In genomic region chr19:843180-843835, GRCh38 we compare ENCODE assay signal across 9 cellular contexts. TPM values are rescaled to one million over a fixed set of nuclear protein-coding genes. Genes with fewer than 3 reads are reported as not detected.
DNase-seq lines count a peak whose midpoint lies in the region; ATAC-seq and TF ChIP-seq lines count a peak whose summit lies in the region.
"Had no signal": no experiment of that assay in that cellular context is flagged by ENCODE, and none has a peak within 500 bp of the region (broad histone marks: within the 10 kb centered on the region; RNA-seq: fewer than 3 reads in every experiment).

No MANE protein-coding gene starts in this region.

- DNase-seq in GM23338 (ENCODE audit: low spot score) (peak; percentile 79), PC-9 (peak in 1 of 2 experiments; percentile 41), glutamatergic neuron (peak; percentile 62), NK-92 (lab: John Stamatoyannopoulos, UW; ENCODE audit: unreplicated experiment) (no peak), middle frontal gyrus (ENCODE audit: extremely low spot score, low spot score) (no peak), GM13976 (ENCODE audit: low spot score) (no peak)
- no peak for DNase-seq in activated CD4-positive, alpha-beta memory T cell treated with anti-CD3 and anti-CD28 coated beads, Interleukin-2, amount 10 ng/mL, durations not matched to agents 7 days and 5 days
- DNase-seq: effector CD8-positive, alpha-beta T cell had no signal

- H3K4me2 ChIP-seq in GM23338 (peak overlapping the region; percentile 65), PC-9 (peak overlapping the region; percentile 82)

- in situ Hi-C loops in GM13976 (cut with MboI; ENCODE audit: low sequenced_read_pairs, unreplicated experiment): no loop called here

- H3K4me3 ChIP-seq in GM23338 (peak overlapping the region; percentile 49), PC-9 (peak overlapping the region; percentile 44), rectal smooth muscle tissue (ENCODE audit: low read length) (peak overlapping the region; percentile 41)

- H3K4me3 Mint-ChIP-seq in GM23338: peak overlapping the region; percentile 40; the same call in 1 of the 3 replicates
- no peak overlapping the region for H3K4me3 Mint-ChIP-seq in glutamatergic neuron (ENCODE audit: unreplicated experiment)
- no peak overlapping the region for H3K4me3 Mint-ChIP-seq in activated CD4-positive, alpha-beta memory T cell treated with anti-CD3 and anti-CD28 coated beads, Interleukin-2, amount 10 ng/mL, durations not matched to agents 7 days and 5 days

- H3K79me2 ChIP-seq in GM23338 (replicated peaks; ENCODE audit: insufficient read depth): no peaks in the 10 kb centered on the region
- no peaks in the 10 kb centered on the region for H3K79me2 ChIP-seq in PC-9 (ENCODE audit: low read depth)

- peaks cover 31% of the 10 kb centered on the region for H3K27me3 Mint-ChIP-seq in GM23338 (ENCODE audit: insufficient read depth, low read depth, poor library complexity)
- H3K27me3 Mint-ChIP-seq in glutamatergic neuron (ENCODE audit: unreplicated experiment): peaks cover 15% of the 10 kb centered on the region
- peaks cover 24% of the 10 kb centered on the region for H3K27me3 Mint-ChIP-seq in activated CD4-positive, alpha-beta memory T cell treated with anti-CD3 and anti-CD28 coated beads, Interleukin-2, amount 10 ng/mL, durations not matched to agents 7 days and 5 days

- no peaks in the 10 kb centered on the region for H3K9me3 ChIP-seq in PC-9 (ENCODE audit: insufficient read depth, low read depth)

- H3K36me3 ChIP-seq in GM23338 (ENCODE audit: insufficient read depth) (no peaks in the 10 kb centered on the region), PC-9 (ENCODE audit: low read depth) (no peaks in the 10 kb centered on the region), rectal smooth muscle tissue (ENCODE audit: control insufficient read depth, insufficient read depth, low read length) (no peaks in the 10 kb centered on the region)

- H3K9me3 Mint-ChIP-seq in GM23338: peaks cover 4% of the 10 kb centered on the region; the same call in 2 of the 3 replicates
- peaks cover 3% of the 10 kb centered on the region for H3K9me3 Mint-ChIP-seq in glutamatergic neuron (ENCODE audit: unreplicated experiment)
- peaks cover 4% of the 10 kb centered on the region for H3K9me3 Mint-ChIP-seq in activated CD4-positive, alpha-beta memory T cell treated with anti-CD3 and anti-CD28 coated beads, Interleukin-2, amount 10 ng/mL, durations not matched to agents 7 days and 5 days

- H3K4me1 Mint-ChIP-seq in GM23338: peaks cover 2% of the 10 kb centered on the region; the same call in 1 of the 3 replicates
- no peaks in the 10 kb centered on the region for H3K4me1 Mint-ChIP-seq in glutamatergic neuron (ENCODE audit: low read depth, unreplicated experiment)
- peaks cover 3% of the 10 kb centered on the region for H3K4me1 Mint-ChIP-seq in activated CD4-positive, alpha-beta memory T cell treated with anti-CD3 and anti-CD28 coated beads, Interleukin-2, amount 10 ng/mL, durations not matched to agents 7 days and 5 days

- H3F3A ChIP-seq in GM23338 (replicated peaks; ENCODE audit: low read depth) (peaks cover 6% of the 10 kb centered on the region; the same call in 1 of the 2 replicates), PC-9 (ENCODE audit: insufficient read depth, low read depth) (0 out of 2 replicates have a peak, but pooled peaks cover 6% of the 10 kb centered on the region)

- H3K36me3 Mint-ChIP-seq in GM23338 (ENCODE audit: low read depth) (no peaks in the 10 kb centered on the region; the same call in 2 of the 3 replicates), glutamatergic neuron (ENCODE audit: unreplicated experiment) (peaks cover 4% of the 10 kb centered on the region)
- no peaks in the 10 kb centered on the region for H3K36me3 Mint-ChIP-seq in activated CD4-positive, alpha-beta memory T cell treated with anti-CD3 and anti-CD28 coated beads, Interleukin-2, amount 10 ng/mL, durations not matched to agents 7 days and 5 days (ENCODE audit: low read depth)

- H2AFZ ChIP-seq in GM23338 (peak overlapping the region; percentile 76), PC-9 (no peak overlapping the region)

- H3K9me2 ChIP-seq in GM23338 (ENCODE audit: insufficient read depth) (no peaks in the 10 kb centered on the region), PC-9 (ENCODE audit: insufficient read depth) (no peaks in the 10 kb centered on the region)

- H3K27ac ChIP-seq in GM23338 (ENCODE audit: low read depth) (no peak overlapping the region), PC-9 (no peak overlapping the region), rectal smooth muscle tissue (ENCODE audit: low read depth, low read length) (no peak overlapping the region)

- H3K27ac Mint-ChIP-seq in GM23338 (no peak overlapping the region), glutamatergic neuron (ENCODE audit: unreplicated experiment) (no peak overlapping the region)
- H3K27ac Mint-ChIP-seq in activated CD4-positive, alpha-beta memory T cell treated with anti-CD3 and anti-CD28 coated beads, Interleukin-2, amount 10 ng/mL, durations not matched to agents 7 days and 5 days: no peak overlapping the region

- POLR2A ChIA-PET in PC-9 (lab: Charles Lee; ENCODE audit: unreplicated experiment): no interaction called here
- POLR2A ChIA-PET in activated CD4-positive, alpha-beta memory T cell treated with anti-CD3 and anti-CD28 coated beads, Interleukin-2, amount 10 ng/mL, durations not matched to agents 7 days and 5 days (lab: Charles Lee): no interaction called here

- H3K9ac ChIP-seq in rectal smooth muscle tissue (ENCODE audit: low read length): no peak overlapping the region

- intact Hi-C loops in PC-9 (cut with micrococcal nuclease; ENCODE audit: unreplicated experiment): no loop called here

- H3K4me1 ChIP-seq in GM23338 (ENCODE audit: insufficient read depth): no peaks in the 10 kb centered on the region
- H3K4me1 ChIP-seq in PC-9 (replicated peaks; ENCODE audit: insufficient read depth): no peaks in the 10 kb centered on the region; the same call in 1 of the 2 replicates
- H3K4me1 ChIP-seq in rectal smooth muscle tissue (ENCODE audit: control insufficient read depth, insufficient read depth, low read length): no peaks in the 10 kb centered on the region

- CTCF ChIA-PET in PC-9 (lab: Charles Lee): interaction anchor here (0.6 kb wide), 1 partner anchor 309 kb away, joined by 4 read pairs; no protein-coding TSS in a partner anchor
- CTCF ChIA-PET in activated CD4-positive, alpha-beta memory T cell treated with anti-CD3 and anti-CD28 coated beads, Interleukin-2, amount 10 ng/mL, durations not matched to agents 7 days and 5 days (lab: Charles Lee): no interaction called here

- BruUV-seq in PC-9 (replicated peaks; lab: Mats Ljungman, UMichigan): no TSS peak

- ATAC-seq in GM23338: peak; percentile 76

- peaks cover 27% of the 10 kb centered on the region for H3K27me3 ChIP-seq in GM23338 (ENCODE audit: insufficient read depth)
- H3K27me3 ChIP-seq in PC-9 (ENCODE audit: insufficient read depth, low read depth): peaks cover 51% of the 10 kb centered on the region
- H3K27me3 ChIP-seq in rectal smooth muscle tissue (ENCODE audit: control insufficient read depth, insufficient read depth, low read length): peaks cover 23% of the 10 kb centered on the region

- no peak; a peak in 1 of 4 replicates for TF ChIP-seq CTCF in GM23338 (conservative IDR thresholded peaks at IDR 0.05; ENCODE audit: low read depth in 2 of 2)
- TF ChIP-seq CTCF in PC-9 (conservative IDR thresholded peaks at IDR 0.05): no peak
- TF ChIP-seq CTCF in glutamatergic neuron (IDR thresholded peaks at IDR 0.05; ENCODE audit: partially characterized antibody, unreplicated experiment): no peak
- TF ChIP-seq CTCF in GM13976 (IDR thresholded peaks at IDR 0.05; ENCODE audit: borderline replicate concordance, control extremely low read depth, extremely low read depth, insufficient read depth, missing control alignments): no peak

- no peaks in the 10 kb centered on the region for H4K20me1 ChIP-seq in GM23338 (replicated peaks; ENCODE audit: insufficient read depth)
- H4K20me1 ChIP-seq in PC-9 (ENCODE audit: insufficient read depth): no peaks in the 10 kb centered on the region

TF ChIP-seq in GM23338, 12 proteins besides CTCF, POLR2A, EP300 and RAD21 (continues in another document):
- TF ChIP-seq EZH2 (IDR thresholded peaks at IDR 0.05; ENCODE audit: low read depth, unreplicated experiment): no peak
- no peak for TF ChIP-seq CREB1 (CRISPR knock-in tag; IDR thresholded peaks at IDR 0.05; ENCODE audit: low read depth)
- no peak for TF ChIP-seq EZH2phosphoT487 (IDR thresholded peaks at IDR 0.05; ENCODE audit: unreplicated experiment)

RNA-seq across cellular contexts. Expression of gene PRTN3, which starts 2.5 kb away (rescaled TPM):
- total RNA-seq in GM23338 (2014; rRNA removed; shearing (Covaris generic)): 0.21 and 2.4 TPM in 2 replicates
- polyA plus RNA-seq in GM23338 (2016; fragmentation: Nextera tagmentation; extraction: Ambion mirVana): 0.68 and 0.87 TPM in 2 replicates
- total RNA-seq in PC-9 (2021): not detected in 2 replicates
- total RNA-seq in glutamatergic neuron (ENCODE audit: unreplicated experiment): not detected
- total RNA-seq in activated CD4-positive, alpha-beta memory T cell treated with anti-CD3 and anti-CD28 coated beads, Interleukin-2, amount 10 ng/mL, durations not matched to agents 7 days and 5 days: not detected

RNA-seq across cellular contexts. Expression of gene ELANE, which starts 8.8 kb away (rescaled TPM):
- not detected in 2 replicates for total RNA-seq in GM23338 (2014; rRNA removed; shearing (Covaris generic))
- not detected in 2 replicates for polyA plus RNA-seq in GM23338 (2016; fragmentation: Nextera tagmentation; extraction: Ambion mirVana)
- total RNA-seq in PC-9 (2021) (not detected in 2 replicates), glutamatergic neuron (ENCODE audit: unreplicated experiment) (not detected)
- not detected for total RNA-seq in activated CD4-positive, alpha-beta memory T cell treated with anti-CD3 and anti-CD28 coated beads, Interleukin-2, amount 10 ng/mL, durations not matched to agents 7 days and 5 days

RNA-seq across cellular contexts. Expression of gene AZU1, which starts 15.7 kb away (rescaled TPM):
- total RNA-seq in GM23338 (2014; rRNA removed; shearing (Covaris generic)): 0.50 and 1.4 TPM in 2 replicates
- polyA plus RNA-seq in GM23338 (2016; fragmentation: Nextera tagmentation; extraction: Ambion mirVana): 0.30 and 0.78 TPM in 2 replicates
- total RNA-seq in PC-9 (2021) (not detected in 2 replicates), glutamatergic neuron (ENCODE audit: unreplicated experiment) (2.2 TPM)
- not detected for total RNA-seq in activated CD4-positive, alpha-beta memory T cell treated with anti-CD3 and anti-CD28 coated beads, Interleukin-2, amount 10 ng/mL, durations not matched to agents 7 days and 5 days

RNA-seq across cellular contexts. Expression of gene CFD, which starts 16.2 kb away (rescaled TPM):
- 0.90 and 3.5 TPM in 2 replicates for total RNA-seq in GM23338 (2014; rRNA removed; shearing (Covaris generic))
- 3.4 and 4.7 TPM in 2 replicates for polyA plus RNA-seq in GM23338 (2016; fragmentation: Nextera tagmentation; extraction: Ambion mirVana)
- total RNA-seq in PC-9 (2021) (8.0 and 17.1 TPM in 2 replicates), glutamatergic neuron (ENCODE audit: unreplicated experiment) (not detected)
- 1 to 10 TPM in 1 of 2 experiments, under 1 TPM in 1; 0.78 to 1.6 TPM for total RNA-seq in activated CD4-positive, alpha-beta memory T cell treated with anti-CD3 and anti-CD28 coated beads, Interleukin-2, amount 10 ng/mL, durations not matched to agents 7 days and 5 days

RNA-seq across cellular contexts. Expression of gene PLPPR3, which starts 21.6 kb away (rescaled TPM):
- 74.7 and 81.1 TPM in 2 replicates for total RNA-seq in GM23338 (2014; rRNA removed; shearing (Covaris generic))
- polyA plus RNA-seq in GM23338 (2016; fragmentation: Nextera tagmentation; extraction: Ambion mirVana): 13.6 and 14.8 TPM in 2 replicates
- total RNA-seq in PC-9 (2021) (0.81 and 0.90 TPM in 2 replicates), glutamatergic neuron (ENCODE audit: unreplicated experiment) (392 TPM)
- total RNA-seq in activated CD4-positive, alpha-beta memory T cell treated with anti-CD3 and anti-CD28 coated beads, Interleukin-2, amount 10 ng/mL, durations not matched to agents 7 days and 5 days: not detected

Comparison
In these comparisons a context has a peak if more than half of its experiments do, and no peak if none do; other contexts are left out.
1. DNase-seq: peak in GM23338 (single experiment) and glutamatergic neuron (single experiment); none in activated CD4-positive, alpha-beta memory T cell treated with anti-CD3 and anti-CD28 coated beads, Interleukin-2, amount 10 ng/mL, durations not matched to agents 7 days and 5 days (single experiment), NK-92 (single experiment), middle frontal gyrus (single experiment) and GM13976 (single experiment).
2. Peak in every context shown above with its lines, with median percentiles within 50 percentile points of each other: H3K4me3 ChIP-seq.